In genomic region chr1:108627256-108627655, GRCh38 we compare ENCODE assay signal across 17 cellular contexts. TPM values are rescaled to one million over a fixed set of nuclear protein-coding genes. Genes with fewer than 3 reads are reported as not detected.
DNase-seq lines count a peak whose midpoint lies in the region; ATAC-seq and TF ChIP-seq lines count a peak whose summit lies in the region.
"Had no signal": no experiment of that assay in that cellular context is flagged by ENCODE, and none has a peak within 500 bp of the region (broad histone marks: within the 10 kb centered on the region; RNA-seq: fewer than 3 reads in every experiment).

No MANE protein-coding gene starts in this region.

- H3K27ac ChIP-seq in Karpas-422 (ENCODE audit: low read length), result no peak overlapping the region
- H3K27ac ChIP-seq: GM23248, HL-60 had no signal

- H3K79me2 ChIP-seq in Karpas-422 (ENCODE audit: low read length), result no peaks in the 10 kb centered on the region

- ATAC-seq in GM19452 (IDR thresholded peaks at IDR 0.05; ENCODE audit: unreplicated experiment), result no peak
- ATAC-seq: HCT116 had no signal

- no peaks in the 10 kb centered on the region for H3K9me2 ChIP-seq in Karpas-422 (replicated peaks; ENCODE audit: insufficient read depth, low read length)

- H3K36me3 ChIP-seq in Karpas-422 (ENCODE audit: insufficient read depth, low read length), result no peaks in the 10 kb centered on the region

- TF ChIP-seq CTCF in AG10803 (conservative IDR thresholded peaks at IDR 0.05; ENCODE audit: low read length), result no peak

- no peaks in the 10 kb centered on the region for H3K9me3 ChIP-seq in Karpas-422 (ENCODE audit: low read length)

- no peak overlapping the region for H2AFZ ChIP-seq in Karpas-422 (ENCODE audit: low read length)
- H2AFZ ChIP-seq: GM23248 had no signal

- H3K9ac ChIP-seq in Karpas-422 (ENCODE audit: low read length), result no peak overlapping the region
- H3K9ac ChIP-seq: GM23248 had no signal

- H3K4me3 ChIP-seq in AG10803 (ENCODE audit: low read length), result no peak overlapping the region
- H3K4me3 ChIP-seq in Karpas-422 (ENCODE audit: low read length), result no peak overlapping the region
- H3K4me3 ChIP-seq: GM23248 had no signal

- no peak overlapping the region for H3K4me2 ChIP-seq in Karpas-422 (ENCODE audit: low read depth, low read length, poor library complexity, severe bottlenecking)

- no peaks in the 10 kb centered on the region for H3K4me1 ChIP-seq in Karpas-422 (ENCODE audit: low read length)

- no peaks in the 10 kb centered on the region for H3K27me3 ChIP-seq in Karpas-422 (ENCODE audit: low read length)

- DNase-seq in AG10803 (ENCODE audit: low read depth) (peak; percentile 14), NCI-H2227 treated with DMSO at 0.1 percent for 48 hours (lab: John Stamatoyannopoulos, UW) (peak; percentile 94), fibroblast of gingiva (ENCODE audit: low read depth) (peak; percentile 64), stromal cell of bone marrow (ENCODE audit: low read depth) (peak; percentile 30), HT-29 (ENCODE audit: low spot score) (no peak), Karpas-422 (no peak)
- DNase-seq: 8988T; C1 segment of cervical spinal cord; Calu3; CD4-positive, alpha-beta T cell; DMS 273 treated with DMSO at 0.1 percent for 48 hours; GM23248; IMR-90 had no signal

- no peaks in the 10 kb centered on the region for H4K20me1 ChIP-seq in Karpas-422 (ENCODE audit: insufficient read depth, low read depth, low read length)

RNA-seq across cellular contexts. Expression of gene HENMT1, which starts 33.6 kb away (rescaled TPM):
- total RNA-seq in HT-29 (2014; rRNA removed; shearing (Covaris generic)), result 15.1 and 15.2 TPM in 2 replicates
- 30.7 and 58.1 TPM in 2 replicates for total RNA-seq in Karpas-422 (2014; rRNA removed; shearing (Covaris generic); ENCODE audit: low replicate concordance)
- total RNA-seq: Daoy had no signal

Comparison
In these comparisons a context has a peak if more than half of its experiments do, and no peak if none do; other contexts are left out.
1. DNase-seq: peak in AG10803 (single experiment), NCI-H2227 treated with DMSO at 0.1 percent for 48 hours (single experiment), fibroblast of gingiva (single experiment) and stromal cell of bone marrow (single experiment); none in HT-29 (single experiment) and Karpas-422 (single experiment).